Comparison of ENCODE assay signal across 18 cellular contexts in the genomic region with DNA sequence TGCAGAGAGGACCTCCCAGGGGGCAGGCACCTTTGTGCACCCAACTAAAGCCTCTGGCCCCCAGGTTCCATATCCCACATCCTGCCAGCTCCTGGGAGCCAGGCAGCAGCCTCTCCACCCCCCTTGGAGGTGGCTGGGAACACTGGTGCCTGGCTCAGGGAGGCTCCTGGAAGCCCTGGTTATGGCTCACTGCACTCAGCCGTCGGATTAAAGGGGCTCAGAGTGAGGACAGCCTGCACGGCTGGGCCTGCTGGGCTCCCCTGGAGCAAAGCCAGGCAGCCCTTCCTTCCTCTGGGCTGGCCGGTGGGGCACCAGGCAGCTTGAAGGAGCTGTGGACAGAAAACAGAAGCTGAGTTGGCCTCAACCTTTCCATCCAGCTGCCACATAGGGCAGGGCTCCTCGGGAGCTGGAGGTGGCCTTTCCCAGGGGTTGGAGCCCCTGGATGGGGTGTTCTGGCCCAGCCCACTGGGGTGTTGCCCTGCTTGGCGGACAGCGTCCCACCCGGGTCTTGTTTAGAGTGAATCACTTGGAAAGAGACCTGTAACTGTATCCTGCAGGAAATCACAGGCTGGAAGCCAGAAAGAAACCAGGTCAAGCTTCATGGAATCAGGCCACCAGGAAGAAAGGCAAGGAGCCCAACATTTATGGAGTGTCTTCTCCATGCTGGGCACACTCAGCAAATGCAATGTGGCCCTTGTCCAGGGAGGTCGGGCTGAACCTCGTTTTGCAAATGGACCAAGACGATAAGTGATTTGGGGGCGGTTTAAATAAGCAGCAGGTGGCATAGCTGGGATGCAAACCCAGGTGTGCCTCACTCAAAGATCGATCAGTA.
DNase-seq lines count a peak whose midpoint lies in the region; ATAC-seq, FAIRE-seq and TF ChIP-seq lines count a peak whose summit lies in the region.
"Had no signal": no experiment of that assay in that cellular context is flagged by ENCODE, and none has a peak within 500 bp of the region (broad histone marks: within the 10 kb centered on the region; RNA-seq: fewer than 3 reads in every experiment).

No MANE protein-coding gene starts in this region.

- H3K9ac ChIP-seq in HepG2 (ENCODE audit: insufficient read depth, low read depth, low read length), result no peak overlapping the region
- H3K9ac ChIP-seq: KMS-11 had no signal

- no peaks in the 10 kb centered on the region for H3K9me3 Mint-ChIP-seq in mesothelial cell of epicardium
- H3K9me3 Mint-ChIP-seq: activated CD4-positive, alpha-beta memory T cell treated with anti-CD3 and anti-CD28 coated beads, Interleukin-2, amount 10 ng/mL, durations not matched to agents 7 days and 5 days; activated naive CD4-positive, alpha-beta T cell treated with anti-CD3 and anti-CD28 coated beads for 36 hours had no signal

- CTCF ChIA-PET in HepG2 (lab: Yijun Ruan, JAX; ENCODE audit: low intra/inter-chr PET ratio, low total read pairs), result no interaction called here

- H4K20me1 ChIP-seq in HepG2 (ENCODE audit: insufficient read depth, low read length), result no peaks in the 10 kb centered on the region

- FAIRE-seq in HepG2 (lab: Jason Lieb, UNC), result no peak
- FAIRE-seq: colon had no signal

- TF ChIP-seq RAD21 in HepG2 (CRISPR knock-in tag; IDR thresholded peaks at IDR 0.05), result no peak

- DNase-seq in HepG2 (ENCODE audit: low spot score), result no peak
- no peak for DNase-seq in right lobe of liver
- DNase-seq in iris pigment epithelial cell (ENCODE audit: low read depth), result peak; percentile 39
- no peak for DNase-seq in mesothelial cell of epicardium (ENCODE audit: low spot score in 2 of 2, unreplicated experiment in 2 of 2)
- DNase-seq in activated T-cell treated with anti-CD3 and anti-CD28 coated beads, Interleukin-2, amount 50 U/mL, for 48 hours, result no peak
- DNase-seq: activated CD4-positive, alpha-beta memory T cell treated with anti-CD3 and anti-CD28 coated beads, Interleukin-2, amount 10 ng/mL, durations not matched to agents 7 days and 5 days; activated naive CD4-positive, alpha-beta T cell treated with anti-CD3 and anti-CD28 coated beads for 36 hours; DND-41; NCI-H2029 treated with DMSO at 0.1 percent for 48 hours; stimulated activated CD4-positive, alpha-beta T cell treated with anti-CD3 and anti-CD28 coated beads, Interleukin-15, amount 100 ng/mL, for 24 hours; T-helper 2 cell had no signal

- BruUV-seq in HepG2 (replicated peaks; lab: Mats Ljungman, UMichigan), result no TSS peak

- no peaks in the 10 kb centered on the region for H3K27me3 ChIP-seq in HepG2 (ENCODE audit: control insufficient read depth in 1 of 2, insufficient read depth in 2 of 2, low read length in 2 of 2)
- no peaks in the 10 kb centered on the region for H3K27me3 ChIP-seq in right lobe of liver
- H3K27me3 ChIP-seq: vagina had no signal

- H2AFZ ChIP-seq in HepG2 (ENCODE audit: low read length), result no peak overlapping the region

- no peak overlapping the region for H3K27ac ChIP-seq in HepG2 (ENCODE audit: extremely low read length, insufficient read depth, low read length)
- H3K27ac ChIP-seq in right lobe of liver, result no peak overlapping the region
- peak overlapping the region; percentile 25; the same call in 1 of the 2 replicates for H3K27ac ChIP-seq in VCaP
- H3K27ac ChIP-seq: esophagus muscularis mucosa, KMS-11, vagina had no signal

- H3K4me3 Mint-ChIP-seq in mesothelial cell of epicardium, result no peak overlapping the region
- H3K4me3 Mint-ChIP-seq: activated CD4-positive, alpha-beta memory T cell treated with anti-CD3 and anti-CD28 coated beads, Interleukin-2, amount 10 ng/mL, durations not matched to agents 7 days and 5 days; activated naive CD4-positive, alpha-beta T cell treated with anti-CD3 and anti-CD28 coated beads for 36 hours had no signal

- no peak for ATAC-seq in HepG2
- no peak for ATAC-seq in right lobe of liver
- ATAC-seq in GM18858 (IDR thresholded peaks at IDR 0.05; ENCODE audit: unreplicated experiment), result no peak
- no peak for ATAC-seq in HG03439 (IDR thresholded peaks at IDR 0.05; ENCODE audit: unreplicated experiment)

- POLR2A ChIA-PET in HepG2 (lab: Yijun Ruan, JAX), result interaction anchor here (1.1 kb wide), 1 partner anchor 15 kb away, joined by 3 read pairs; no protein-coding TSS in a partner anchor

- no peak for TF ChIP-seq POLR2A in HepG2 (IDR thresholded peaks at IDR 0.05; ENCODE audit: insufficient read depth in 1 of 2, low read depth in 2 of 2, low read length in 2 of 2)
- TF ChIP-seq POLR2A in right lobe of liver (IDR thresholded peaks at IDR 0.05), result no peak

- no peaks in the 10 kb centered on the region for H3K9me3 ChIP-seq in HepG2 (ENCODE audit: low read length)
- no peaks in the 10 kb centered on the region for H3K9me3 ChIP-seq in right lobe of liver
- H3K9me3 ChIP-seq: esophagus muscularis mucosa, vagina had no signal

- TF ChIP-seq EP300 in HepG2 (IDR thresholded peaks at IDR 0.05; ENCODE audit: low read depth in 2 of 2, low read length in 2 of 2) (no peak), HepG2 (CRISPR knock-in tag; IDR thresholded peaks at IDR 0.05; ENCODE audit: borderline replicate concordance) (no peak)

- H3K4me2 ChIP-seq in HepG2 (ENCODE audit: low read depth, low read length), result no peak overlapping the region
- H3K4me2 ChIP-seq: KMS-11 had no signal

- TF ChIP-seq CTCF in HepG2 (CRISPR knock-in tag; IDR thresholded peaks at IDR 0.05) (no peak), right lobe of liver (IDR thresholded peaks at IDR 0.05) (no peak), VCaP (conservative IDR thresholded peaks at IDR 0.05) (no peak), mesothelial cell of epicardium (IDR thresholded peaks at IDR 0.05; ENCODE audit: unreplicated experiment) (no peak)

- peaks cover 10% of the 10 kb centered on the region for H3K4me1 ChIP-seq in HepG2 (ENCODE audit: insufficient read depth, low read length)
- no peaks in the 10 kb centered on the region for H3K4me1 ChIP-seq in right lobe of liver

- peaks cover 40% of the 10 kb centered on the region for H3K4me1 Mint-ChIP-seq in mesothelial cell of epicardium
- H3K4me1 Mint-ChIP-seq: activated CD4-positive, alpha-beta memory T cell treated with anti-CD3 and anti-CD28 coated beads, Interleukin-2, amount 10 ng/mL, durations not matched to agents 7 days and 5 days had no signal

- H3K4me3 ChIP-seq in HepG2 (replicated peaks in 1 of 3; ENCODE audit: insufficient read depth in 1 of 3, low read depth in 2 of 3, low read length in 3 of 3) (no peak overlapping the region), right lobe of liver (no peak overlapping the region)
- H3K4me3 ChIP-seq: esophagus muscularis mucosa, vagina had no signal

- no peak overlapping the region for H3K27ac Mint-ChIP-seq in mesothelial cell of epicardium
- H3K27ac Mint-ChIP-seq: activated CD4-positive, alpha-beta memory T cell treated with anti-CD3 and anti-CD28 coated beads, Interleukin-2, amount 10 ng/mL, durations not matched to agents 7 days and 5 days; activated naive CD4-positive, alpha-beta T cell treated with anti-CD3 and anti-CD28 coated beads for 36 hours had no signal

- H3K79me2 ChIP-seq in HepG2 (ENCODE audit: insufficient read depth, low read length), result no peaks in the 10 kb centered on the region

- no peaks in the 10 kb centered on the region for H3K36me3 Mint-ChIP-seq in mesothelial cell of epicardium

- in situ Hi-C loops in HepG2 (cut with HindIII; ENCODE audit: extremely low pct_ligation_motif_present, low pct_unique_long_range_greater_than_20kb), result no loop called here

- intact Hi-C loops in HepG2 (cut with micrococcal nuclease; ENCODE audit: unreplicated experiment), result no loop called here
- intact Hi-C loops in right lobe of liver (cut with DNase I), result no loop called here

- no peaks in the 10 kb centered on the region for H3K27me3 Mint-ChIP-seq in mesothelial cell of epicardium (ENCODE audit: low read depth)
- H3K27me3 Mint-ChIP-seq: activated CD4-positive, alpha-beta memory T cell treated with anti-CD3 and anti-CD28 coated beads, Interleukin-2, amount 10 ng/mL, durations not matched to agents 7 days and 5 days had no signal

- 97% methylated on average over 11 of the region's 13 CpGs for WGBS in HepG2 (ENCODE audit: low lambda C conversion rate)
- 66% methylated on average over 4 of the region's 13 CpGs for WGBS in right lobe of liver (ENCODE audit: insufficient coverage, low coverage, low lambda C conversion rate, missing lambda C conversion rate)

- no peaks in the 10 kb centered on the region for H3K36me3 ChIP-seq in HepG2 (replicated peaks in 1 of 2; ENCODE audit: control insufficient read depth in 1 of 2, insufficient read depth in 2 of 2, low read length in 2 of 2)
- no peaks in the 10 kb centered on the region for H3K36me3 ChIP-seq in right lobe of liver
- H3K36me3 ChIP-seq: esophagus muscularis mucosa, vagina had no signal

TF ChIP-seq in HepG2, 621 proteins besides CTCF, POLR2A, EP300 and RAD21 (continues in another document):
- TF ChIP-seq NCOR1 (IDR thresholded peaks at IDR 0.05; ENCODE audit: borderline replicate concordance, low read length) (no peak), ZNF280D (CRISPR knock-in tag; IDR thresholded peaks at IDR 0.05) (no peak), MYC (CRISPR knock-in tag; IDR thresholded peaks at IDR 0.05; ENCODE audit: borderline replicate concordance) (no peak), ZNF644 (CRISPR knock-in tag; IDR thresholded peaks at IDR 0.05; ENCODE audit: low read depth) (no peak)
